Comparison of ENCODE assay signal across 25 cellular contexts in the genomic region with DNA sequence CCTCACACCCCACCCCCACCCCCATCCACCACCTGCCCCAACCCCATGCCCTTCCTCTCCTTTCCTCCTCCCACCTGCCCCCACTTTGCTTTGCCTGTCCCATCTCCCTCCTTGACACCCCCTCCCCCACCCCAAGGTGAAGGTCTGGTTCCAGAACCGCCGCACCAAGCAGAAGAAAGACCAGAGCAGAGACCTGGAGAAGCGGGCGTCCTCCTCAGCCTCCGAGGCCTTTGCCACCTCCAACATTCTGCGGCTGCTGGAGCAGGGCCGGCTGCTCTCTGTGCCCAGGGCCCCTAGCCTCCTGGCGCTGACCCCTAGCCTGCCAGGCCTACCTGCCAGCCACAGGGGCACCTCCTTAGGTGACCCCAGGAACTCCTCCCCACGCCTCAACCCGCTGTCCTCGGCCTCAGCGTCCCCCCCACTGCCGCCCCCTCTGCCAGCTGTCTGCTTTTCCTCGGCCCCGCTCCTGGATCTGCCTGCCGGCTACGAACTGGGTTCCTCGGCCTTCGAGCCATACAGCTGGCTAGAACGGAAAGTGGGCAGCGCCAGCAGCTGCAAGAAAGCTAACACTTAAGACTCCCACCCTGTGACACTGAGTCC. TPM values are rescaled to one million over a fixed set of nuclear protein-coding genes. Genes with fewer than 3 reads are reported as not detected.
"Had no signal": no experiment of that assay in that cellular context is flagged by ENCODE, and none has a peak within 500 bp of the region (broad histone marks: within the 10 kb centered on the region; RNA-seq: fewer than 3 reads in every experiment).

No MANE protein-coding gene starts in this region.

- H3K4me1 ChIP-seq: heart left ventricle, lower lobe of right lung, parathyroid adenoma, transverse colon had no signal

- H3K27ac ChIP-seq: epithelial cell of prostate, heart left ventricle, lower lobe of right lung, neutrophil, parathyroid adenoma, transverse colon, VCaP had no signal

- H3K4me3 Mint-ChIP-seq: activated CD4-positive, alpha-beta T cell treated with anti-CD3 and anti-CD28 coated beads, Interleukin-2, amount 10 ng/mL, durations not matched to agents 24 days and 14 days; activated naive CD8-positive, alpha-beta T cell treated with anti-CD3 and anti-CD28 coated beads, Interleukin-2, amount 50 U/mL, for 24 hours; activated T-helper 1 cell treated with anti-CD3 and anti-CD28 coated beads, Interleukin-12 subunit alpha, Interleukin-12 subunit beta, Interleukin-2, Interleukin-4 antibody, amounts not matched to agents 30 ng/mL and 10 ng/mL and 1 ng/mL, durations not matched to agents 14 hours and 24 hours and 36 hours; naive thymus-derived CD8-positive, alpha-beta T cell; stimulated activated naive CD8-positive, alpha-beta T cell treated with anti-CD3 and anti-CD28 coated beads, Interleukin-15, Interleukin-2, amounts not matched to agents 100 ng/mL and 50 ng/mL, for 24 hours; T-cell; T-helper 2 cell treated with Interferon-gamma antibody and Interleukin-4, amounts not matched to agents 5 μg/mL and 100 μg/mL, for 36 hours had no signal

- H3K9me3 Mint-ChIP-seq: activated CD4-positive, alpha-beta T cell treated with anti-CD3 and anti-CD28 coated beads, Interleukin-2, amount 10 ng/mL, durations not matched to agents 24 days and 14 days; activated naive CD8-positive, alpha-beta T cell treated with anti-CD3 and anti-CD28 coated beads, Interleukin-2, amount 50 U/mL, for 24 hours; activated T-helper 1 cell treated with anti-CD3 and anti-CD28 coated beads, Interleukin-12 subunit alpha, Interleukin-12 subunit beta, Interleukin-2, Interleukin-4 antibody, amounts not matched to agents 30 ng/mL and 10 ng/mL and 1 ng/mL, durations not matched to agents 14 hours and 24 hours and 36 hours; naive thymus-derived CD8-positive, alpha-beta T cell; stimulated activated naive CD8-positive, alpha-beta T cell treated with anti-CD3 and anti-CD28 coated beads, Interleukin-15, Interleukin-2, amounts not matched to agents 100 ng/mL and 50 ng/mL, for 24 hours; T-cell; T-helper 2 cell treated with Interferon-gamma antibody and Interleukin-4, amounts not matched to agents 5 μg/mL and 100 μg/mL, for 36 hours had no signal

- H3K27me3 ChIP-seq: transverse colon had no signal

- H3K4me3 ChIP-seq: heart left ventricle, lower lobe of right lung, transverse colon had no signal

- H3K36me3 ChIP-seq: heart left ventricle, lower lobe of right lung, neutrophil, transverse colon had no signal

- H3K4me1 Mint-ChIP-seq: activated CD4-positive, alpha-beta T cell treated with anti-CD3 and anti-CD28 coated beads, Interleukin-2, amount 10 ng/mL, durations not matched to agents 24 days and 14 days; activated naive CD8-positive, alpha-beta T cell treated with anti-CD3 and anti-CD28 coated beads, Interleukin-2, amount 50 U/mL, for 24 hours; T-cell had no signal

- ATAC-seq: activated CD4-positive, CD25-positive, alpha-beta regulatory T cell treated with anti-CD3 and anti-CD28 coated beads, Interleukin-2, amount 50 U/mL, for 24 hours; activated naive CD8-positive, alpha-beta T cell treated with anti-CD3 and anti-CD28 coated beads, Interleukin-2, amount 50 U/mL, for 24 hours; heart left ventricle; lower lobe of right lung; naive thymus-derived CD8-positive, alpha-beta T cell; right cardiac atrium; T-cell had no signal

- H3K9me3 ChIP-seq: heart left ventricle, lower lobe of right lung, neutrophil, transverse colon had no signal

- DNase-seq: activated CD4-positive, alpha-beta T cell treated with anti-CD3 and anti-CD28 coated beads, Interleukin-2, amount 10 ng/mL, durations not matched to agents 24 days and 14 days; activated gamma-delta T cell; activated naive CD4-positive, alpha-beta T cell treated with anti-CD3 and anti-CD28 coated beads, Interleukin-2, amount 50 U/mL, for 16 hours; activated naive CD8-positive, alpha-beta T cell treated with anti-CD3 and anti-CD28 coated beads, Interleukin-2, amount 50 U/mL, for 24 hours; cerebellar nuclear complex; cortex of kidney; heart left ventricle; kidney; lower lobe of right lung; naive thymus-derived CD8-positive, alpha-beta T cell; right cardiac atrium; stimulated activated CD4-positive, alpha-beta T cell treated with anti-CD3 and anti-CD28 coated beads, Interleukin-4, amount 100 ng/mL, for 24 hours; substantia nigra; T-cell; transverse colon had no signal

- H3K36me3 Mint-ChIP-seq: naive thymus-derived CD8-positive, alpha-beta T cell; T-cell had no signal

- H3K27ac Mint-ChIP-seq: activated CD4-positive, alpha-beta T cell treated with anti-CD3 and anti-CD28 coated beads, Interleukin-2, amount 10 ng/mL, durations not matched to agents 24 days and 14 days; activated naive CD8-positive, alpha-beta T cell treated with anti-CD3 and anti-CD28 coated beads, Interleukin-2, amount 50 U/mL, for 24 hours; activated T-helper 1 cell treated with anti-CD3 and anti-CD28 coated beads, Interleukin-12 subunit alpha, Interleukin-12 subunit beta, Interleukin-2, Interleukin-4 antibody, amounts not matched to agents 30 ng/mL and 10 ng/mL and 1 ng/mL, durations not matched to agents 14 hours and 24 hours and 36 hours; stimulated activated naive CD8-positive, alpha-beta T cell treated with anti-CD3 and anti-CD28 coated beads, Interleukin-15, Interleukin-2, amounts not matched to agents 100 ng/mL and 50 ng/mL, for 24 hours; T-cell; T-helper 2 cell treated with Interferon-gamma antibody and Interleukin-4, amounts not matched to agents 5 μg/mL and 100 μg/mL, for 36 hours had no signal

- H3K9ac ChIP-seq: parathyroid adenoma had no signal

RNA-seq across cellular contexts. Expression of gene ATP6V1B1, which starts 3.0 kb away (rescaled TPM):
- total RNA-seq: activated CD4-positive, alpha-beta T cell treated with anti-CD3 and anti-CD28 coated beads, Interleukin-2, amount 10 ng/mL, durations not matched to agents 24 days and 14 days; activated T-helper 1 cell treated with anti-CD3 and anti-CD28 coated beads, Interleukin-12 subunit alpha, Interleukin-12 subunit beta, Interleukin-2, Interleukin-4 antibody, amounts not matched to agents 30 ng/mL and 10 ng/mL and 1 ng/mL, durations not matched to agents 14 hours and 24 hours and 36 hours; fibroblast of villous mesenchyme; naive thymus-derived CD8-positive, alpha-beta T cell; pulmonary artery endothelial cell; T-cell; transverse colon had no signal
- polyA plus RNA-seq: naive thymus-derived CD8-positive, alpha-beta T cell had no signal

RNA-seq across cellular contexts. Expression of gene VAX2, which starts 32.4 kb away (rescaled TPM):
- total RNA-seq: activated CD4-positive, alpha-beta T cell treated with anti-CD3 and anti-CD28 coated beads, Interleukin-2, amount 10 ng/mL, durations not matched to agents 24 days and 14 days; activated T-helper 1 cell treated with anti-CD3 and anti-CD28 coated beads, Interleukin-12 subunit alpha, Interleukin-12 subunit beta, Interleukin-2, Interleukin-4 antibody, amounts not matched to agents 30 ng/mL and 10 ng/mL and 1 ng/mL, durations not matched to agents 14 hours and 24 hours and 36 hours; lower lobe of right lung; naive thymus-derived CD8-positive, alpha-beta T cell; T-cell; transverse colon had no signal
- polyA plus RNA-seq: naive thymus-derived CD8-positive, alpha-beta T cell had no signal

RNA-seq across cellular contexts. Expression of gene ANKRD53, which starts 45.7 kb away (rescaled TPM):
- total RNA-seq: activated CD4-positive, alpha-beta T cell treated with anti-CD3 and anti-CD28 coated beads, Interleukin-2, amount 10 ng/mL, durations not matched to agents 24 days and 14 days; activated T-helper 1 cell treated with anti-CD3 and anti-CD28 coated beads, Interleukin-12 subunit alpha, Interleukin-12 subunit beta, Interleukin-2, Interleukin-4 antibody, amounts not matched to agents 30 ng/mL and 10 ng/mL and 1 ng/mL, durations not matched to agents 14 hours and 24 hours and 36 hours had no signal
- polyA plus RNA-seq: naive thymus-derived CD8-positive, alpha-beta T cell had no signal
